ENCODE assay signal across 1 cellular context in the genomic region with DNA sequence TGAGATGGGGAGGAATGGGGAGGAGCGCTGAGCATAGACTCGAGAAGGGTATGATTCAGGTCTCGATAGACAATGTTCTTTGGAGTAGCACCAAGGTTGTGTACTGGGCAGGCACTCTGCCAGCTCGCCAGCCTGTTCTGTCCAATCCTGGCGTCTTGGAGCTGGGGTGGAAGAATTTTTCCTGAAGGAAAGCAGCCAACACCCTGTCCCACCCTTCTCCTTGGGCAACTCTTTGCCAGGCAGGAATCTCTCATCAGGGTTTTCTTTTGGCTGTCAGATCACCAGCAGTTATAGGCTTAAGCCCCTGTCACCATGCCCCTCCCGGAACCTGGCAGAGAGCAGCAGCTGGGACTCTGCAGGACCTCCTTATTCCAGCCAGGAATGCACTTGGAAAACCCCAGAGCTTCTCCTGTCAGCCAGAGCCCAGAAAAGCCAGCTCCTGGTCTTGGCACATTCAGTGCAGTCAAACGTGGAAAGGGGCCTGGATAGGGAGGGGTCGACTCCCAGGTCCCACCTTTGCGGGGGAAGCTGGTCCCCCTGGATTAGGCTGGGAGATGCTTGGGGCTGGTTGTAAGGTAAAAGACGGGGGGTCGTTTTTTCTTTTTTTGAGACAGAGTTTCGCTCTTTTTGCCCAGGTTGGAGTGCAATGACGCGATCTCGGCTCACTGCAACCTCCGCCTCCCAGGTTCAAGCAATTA.
TF ChIP-seq lines count a peak whose summit lies in the region.

No MANE protein-coding gene starts in this region.

TF ChIP-seq in WTC11, 78 proteins besides CTCF, POLR2A, EP300 and RAD21 (continued from another document):
- TF ChIP-seq AFF4 (CRISPR knock-in tag; IDR thresholded peaks at IDR 0.05; ENCODE audit: borderline replicate concordance) (no peak), FOXP4 (CRISPR knock-in tag; IDR thresholded peaks at IDR 0.05) (no peak), GABPB1 (CRISPR knock-in tag; IDR thresholded peaks at IDR 0.05) (no peak), ESRRA (CRISPR knock-in tag; IDR thresholded peaks at IDR 0.05; ENCODE audit: borderline replicate concordance) (no peak), ZBTB21 (CRISPR knock-in tag; IDR thresholded peaks at IDR 0.05; ENCODE audit: borderline replicate concordance) (no peak)
- TF ChIP-seq, protein P1, sequence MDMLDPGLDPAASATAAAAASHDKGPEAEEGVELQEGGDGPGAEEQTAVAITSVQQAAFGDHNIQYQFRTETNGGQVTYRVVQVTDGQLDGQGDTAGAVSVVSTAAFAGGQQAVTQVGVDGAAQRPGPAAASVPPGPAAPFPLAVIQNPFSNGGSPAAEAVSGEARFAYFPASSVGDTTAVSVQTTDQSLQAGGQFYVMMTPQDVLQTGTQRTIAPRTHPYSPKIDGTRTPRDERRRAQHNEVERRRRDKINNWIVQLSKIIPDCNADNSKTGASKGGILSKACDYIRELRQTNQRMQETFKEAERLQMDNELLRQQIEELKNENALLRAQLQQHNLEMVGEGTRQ (CRISPR knock-in tag; IDR thresholded peaks at IDR 0.05) = no peak
- TF ChIP-seq, protein P2, sequence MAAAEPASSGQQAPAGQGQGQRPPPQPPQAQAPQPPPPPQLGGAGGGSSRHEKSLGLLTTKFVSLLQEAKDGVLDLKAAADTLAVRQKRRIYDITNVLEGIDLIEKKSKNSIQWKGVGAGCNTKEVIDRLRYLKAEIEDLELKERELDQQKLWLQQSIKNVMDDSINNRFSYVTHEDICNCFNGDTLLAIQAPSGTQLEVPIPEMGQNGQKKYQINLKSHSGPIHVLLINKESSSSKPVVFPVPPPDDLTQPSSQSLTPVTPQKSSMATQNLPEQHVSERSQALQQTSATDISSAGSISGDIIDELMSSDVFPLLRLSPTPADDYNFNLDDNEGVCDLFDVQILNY (CRISPR knock-in tag; IDR thresholded peaks at IDR 0.05) = no peak
